In the genomic region with DNA sequence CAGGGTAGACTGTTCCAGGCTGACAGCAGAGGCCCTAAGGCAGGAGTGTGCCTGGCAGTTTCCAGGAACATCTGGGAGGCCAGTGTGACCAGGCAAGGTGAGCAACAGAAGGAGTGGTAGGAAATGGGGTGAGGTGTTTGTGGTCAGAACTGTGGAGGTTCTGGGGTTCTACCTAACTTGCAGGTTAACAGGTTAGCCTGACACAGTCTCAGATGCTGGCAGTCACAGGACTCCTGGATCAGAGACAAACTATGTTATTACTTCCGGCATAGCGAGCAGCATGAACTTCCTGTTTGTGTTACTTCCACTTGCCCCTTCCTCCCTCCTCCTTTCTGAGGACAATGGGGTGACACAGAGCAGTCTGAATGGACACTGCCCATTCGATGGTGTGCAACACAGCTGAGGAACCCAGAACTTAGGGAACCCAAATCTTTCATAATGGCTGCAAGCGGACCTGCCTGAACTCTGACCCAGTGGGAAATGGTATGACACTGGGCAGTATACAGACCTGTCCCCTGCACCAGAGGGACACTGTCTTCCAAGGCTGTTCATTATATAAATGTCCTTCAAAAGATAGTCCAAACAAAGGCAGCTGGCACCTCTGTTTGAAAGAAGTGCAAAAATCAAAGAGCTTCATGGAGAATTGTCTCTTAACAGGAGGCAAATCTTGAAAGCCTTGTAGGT, we compare ENCODE assay signal across 8 cellular contexts. TPM values are rescaled to one million over a fixed set of nuclear protein-coding genes. Genes with fewer than 3 reads are reported as not detected.
DNase-seq lines count a peak whose midpoint lies in the region; ATAC-seq and TF ChIP-seq lines count a peak whose summit lies in the region.

No MANE protein-coding gene starts in this region.

- H2AK5ac ChIP-seq in mesenchymal stem cell (ENCODE audit: low read length, severe bottlenecking), result no peak overlapping the region

- peak overlapping the region in 1 of 2 experiments; percentile 2 for H2BK12ac ChIP-seq in mesenchymal stem cell (ENCODE audit: low read length in 2 of 2)

- no peak overlapping the region for H2BK120ac ChIP-seq in mesenchymal stem cell (ENCODE audit: low read depth, low read length)

- no peak overlapping the region for H2BK5ac ChIP-seq in mesenchymal stem cell (ENCODE audit: low read depth, low read length, poor library complexity, severe bottlenecking)

- H3K9ac ChIP-seq in Karpas-422 (ENCODE audit: low read length), result no peak overlapping the region
- no peak overlapping the region for H3K9ac ChIP-seq in mesenchymal stem cell (ENCODE audit: low read length)

- intact Hi-C loops in CD14-positive monocyte (cut with micrococcal nuclease), result no loop called here

- H3K4me3 ChIP-seq in Karpas-422 (ENCODE audit: low read length) (0 out of 2 replicates have a peak overlapping the region, but pooled peaks have one; percentile 16), mesenchymal stem cell (ENCODE audit: insufficient read depth in 1 of 2, low read depth in 1 of 2, low read length in 2 of 2) (no peak overlapping the region)

- peak overlapping the region; percentile 83 for H4K8ac ChIP-seq in mesenchymal stem cell (ENCODE audit: low read length)

- H3K27me3 ChIP-seq in Karpas-422 (ENCODE audit: low read length) (no peaks in the 10 kb centered on the region), mesenchymal stem cell (ENCODE audit: control insufficient read depth in 1 of 2, insufficient read depth in 1 of 2, low read length in 2 of 2) (no peaks in the 10 kb centered on the region)

- peaks cover 27% of the 10 kb centered on the region for H3K4me1 Mint-ChIP-seq in CD14-positive monocyte

- no peaks in the 10 kb centered on the region for H3K36me3 Mint-ChIP-seq in CD14-positive monocyte

- ATAC-seq in HG03097 (IDR thresholded peaks at IDR 0.05; ENCODE audit: low FRiP score, unreplicated experiment), result no peak

- peak; percentile 82 for DNase-seq in CD14-positive monocyte (ENCODE audit: low spot score)
- peak; percentile 71 for DNase-seq in Karpas-422
- peak; percentile 19 for DNase-seq in activated effector memory CD4-positive, alpha-beta T cell treated with Interleukin-2 at 50 U/mL for 16 hours
- no peak for DNase-seq in mesenchymal stem cell
- DNase-seq in NCI-H1930 (lab: John Stamatoyannopoulos, UW), result no peak
- no peak for DNase-seq in NCI-H526 treated with DMSO at 0.1 percent for 48 hours (lab: John Stamatoyannopoulos, UW)
- no peak for DNase-seq in dedifferentiated amniotic fluid mesenchymal stem cell (ENCODE audit: extremely low spot score)

- H4K20me1 ChIP-seq in Karpas-422 (ENCODE audit: insufficient read depth, low read depth, low read length), result peaks cover 8% of the 10 kb centered on the region

- no peaks in the 10 kb centered on the region for H3K79me1 ChIP-seq in mesenchymal stem cell (replicated peaks; ENCODE audit: low read length, poor library complexity, severe bottlenecking)

- H3K4ac ChIP-seq in mesenchymal stem cell (ENCODE audit: low read depth in 1 of 2, low read length in 2 of 2), result peak overlapping the region in 1 of 2 experiments; percentile 2

- peaks cover 18% of the 10 kb centered on the region for H3K4me1 ChIP-seq in Karpas-422 (ENCODE audit: low read length)
- no peaks in the 10 kb centered on the region for H3K4me1 ChIP-seq in mesenchymal stem cell (ENCODE audit: control insufficient read depth, insufficient read depth, low read depth, low read length)

- peaks cover 0 to 2% (median 0%) of the 10 kb centered on the region in 3 donors for H3K27me3 Mint-ChIP-seq in CD14-positive monocyte (ENCODE audit: low read depth in 3 of 3)

- H4K91ac ChIP-seq in mesenchymal stem cell (ENCODE audit: low read length), result no peak overlapping the region

- H3K23ac ChIP-seq in mesenchymal stem cell (ENCODE audit: low read length in 2 of 2), result no peak overlapping the region

- WGBS in mesenchymal stem cell, result 62% methylated on average over 4 of the region's 4 CpGs

- peaks cover 15% of the 10 kb centered on the region for H3K79me2 ChIP-seq in Karpas-422 (ENCODE audit: low read length)

- H2BK15ac ChIP-seq in mesenchymal stem cell (ENCODE audit: low read depth, poor library complexity, severe bottlenecking), result no peak overlapping the region

- no peak overlapping the region for H3K14ac ChIP-seq in mesenchymal stem cell (ENCODE audit: low read length in 2 of 2)

- peak overlapping the region; percentile 52 to 62 for H3K4me3 Mint-ChIP-seq in CD14-positive monocyte

- TF ChIP-seq CTCF in CD14-positive monocyte (IDR thresholded peaks at IDR 0.05), result no peak

- H3K18ac ChIP-seq in mesenchymal stem cell (ENCODE audit: low read depth in 1 of 2, low read length in 2 of 2), result peak overlapping the region; percentile 30 to 46

- H3K27ac ChIP-seq in Karpas-422 (ENCODE audit: low read length), result no peak overlapping the region
- no peak overlapping the region for H3K27ac ChIP-seq in mesenchymal stem cell (ENCODE audit: low read length, poor library complexity, severe bottlenecking)

- H3K9me3 Mint-ChIP-seq in CD14-positive monocyte, result peaks cover 0 to 4% (median 0%) of the 10 kb centered on the region in 7 donors

- no peaks in the 10 kb centered on the region for H3K9me3 ChIP-seq in Karpas-422 (ENCODE audit: low read length)
- no peaks in the 10 kb centered on the region for H3K9me3 ChIP-seq in mesenchymal stem cell (ENCODE audit: control insufficient read depth, low read length)

- peak overlapping the region; percentile 59 for H2AFZ ChIP-seq in Karpas-422 (ENCODE audit: low read length)
- peak overlapping the region; percentile 33 for H2AFZ ChIP-seq in mesenchymal stem cell (ENCODE audit: low read depth, low read length)

- H3K36me3 ChIP-seq in Karpas-422 (ENCODE audit: insufficient read depth, low read length) (no peaks in the 10 kb centered on the region), mesenchymal stem cell (ENCODE audit: control insufficient read depth in 1 of 2, insufficient read depth in 2 of 2, low read depth in 1 of 2, low read length in 2 of 2) (no peaks in the 10 kb centered on the region)

- peak overlapping the region; percentile 4 for H3K4me2 ChIP-seq in Karpas-422 (ENCODE audit: low read depth, low read length, poor library complexity, severe bottlenecking)
- no peak overlapping the region for H3K4me2 ChIP-seq in mesenchymal stem cell (ENCODE audit: low read length, poor library complexity, severe bottlenecking)

- H3K27ac Mint-ChIP-seq in CD14-positive monocyte, result peak overlapping the region; percentile 91 to 97 (median 96)

- no peaks in the 10 kb centered on the region for H3K9me2 ChIP-seq in Karpas-422 (replicated peaks; ENCODE audit: insufficient read depth, low read length)

RNA-seq across cellular contexts. Expression of gene SAR1A, which starts 3.9 kb away (rescaled TPM):
- polyA plus RNA-seq in CD14-positive monocyte, result 10 to 100 TPM; 36.7 to 47.5 TPM
- total RNA-seq in Karpas-422 (2014; rRNA removed; shearing (Covaris generic); ENCODE audit: low replicate concordance), result 49.6 and 78.9 TPM in 2 replicates
- polyA plus RNA-seq in mesenchymal stem cell (2013, experiment 1 of 2), result 103 TPM
- polyA plus RNA-seq in mesenchymal stem cell (2013, experiment 2 of 2), result 104 TPM

RNA-seq across cellular contexts. Expression of gene TYSND1, which starts 27.7 kb away (rescaled TPM):
- polyA plus RNA-seq in CD14-positive monocyte, result 10 to 100 TPM in 1 of 2 donors, 1 to 10 TPM in 1; 8.6 to 11.2 TPM
- total RNA-seq in Karpas-422 (2014; rRNA removed; shearing (Covaris generic); ENCODE audit: low replicate concordance), result 23.6 and 38.2 TPM in 2 replicates
- polyA plus RNA-seq in mesenchymal stem cell (2013, experiment 1 of 2), result 4.0 TPM
- polyA plus RNA-seq in mesenchymal stem cell (2013, experiment 2 of 2), result 4.1 TPM

RNA-seq across cellular contexts. Expression of gene AIFM2, which starts 41.6 kb away (rescaled TPM):
- polyA plus RNA-seq in CD14-positive monocyte, result under 1 TPM; 0.28 to 0.41 TPM
- total RNA-seq in Karpas-422 (2014; rRNA removed; shearing (Covaris generic); ENCODE audit: low replicate concordance), result 5.7 and 8.9 TPM in 2 replicates
- polyA plus RNA-seq in mesenchymal stem cell (2013, experiment 1 of 2), result 10.2 TPM
- 10.0 TPM for polyA plus RNA-seq in mesenchymal stem cell (2013, experiment 2 of 2)

RNA-seq across cellular contexts. Expression of gene PPA1, which starts 59.0 kb away (rescaled TPM):
- polyA plus RNA-seq in CD14-positive monocyte, result 100 to 1,000 TPM; 112 to 125 TPM
- 375 and 560 TPM in 2 replicates for total RNA-seq in Karpas-422 (2014; rRNA removed; shearing (Covaris generic); ENCODE audit: low replicate concordance)
- polyA plus RNA-seq in mesenchymal stem cell (2013, experiment 1 of 2), result 144 TPM
- 153 TPM for polyA plus RNA-seq in mesenchymal stem cell (2013, experiment 2 of 2)

Comparison
In these comparisons a context has a peak if more than half of its experiments do, and no peak if none do; other contexts are left out.
1. DNase-seq: peak in CD14-positive monocyte (single experiment), Karpas-422 (single experiment) and activated effector memory CD4-positive, alpha-beta T cell treated with Interleukin-2 at 50 U/mL for 16 hours (single experiment); none in mesenchymal stem cell (single experiment), NCI-H1930 (0 of 2), NCI-H526 treated with DMSO at 0.1 percent for 48 hours (single experiment) and dedifferentiated amniotic fluid mesenchymal stem cell (single experiment).